8 cellular contexts compared by ENCODE assay signal in genomic region chr1:172443666-172444453, GRCh38. TPM values are rescaled to one million over a fixed set of nuclear protein-coding genes. Genes with fewer than 3 reads are reported as not detected.
DNase-seq lines count a peak whose midpoint lies in the region; ATAC-seq lines count a peak whose summit lies in the region.

Gene PIGC, minus strand, starts transcription at chr1:172444069. Its CDS starts 1,447 bp downstream, at chr1:172442622.

- H4K20me1 ChIP-seq in BLaER1 treated with 17β-estradiol and CSF1 and Interleukin-3, amounts not matched to agents 10 nM and 100 nM = no peaks in the 10 kb centered on the region

- peak within 1 kb of the TSS; percentile 77 to 96 (median 90) for H3K4me3 ChIP-seq in BLaER1 treated with 17β-estradiol and CSF1 and Interleukin-3, amounts not matched to agents 10 nM and 100 nM

- ATAC-seq in HG03460 (IDR thresholded peaks at IDR 0.05; ENCODE audit: unreplicated experiment) = peak; percentile 99
- ATAC-seq in left lobe of liver = peak; percentile 100

- peak; percentile 89 for DNase-seq in GM19240 (ENCODE audit: insufficient read length, low spot score)
- DNase-seq in NCI-H526 (lab: John Stamatoyannopoulos, UW) = peak; percentile 94 to 99
- DNase-seq in activated CD4-positive, alpha-beta T cell treated with anti-CD3 and anti-CD28 coated beads for 48 hours = peak; percentile 96
- DNase-seq in dedifferentiated amniotic fluid mesenchymal stem cell (ENCODE audit: extremely low spot score) = peak; percentile 88
- DNase-seq in left lobe of liver (ENCODE audit: low spot score) = peak; percentile 89
- DNase-seq in stimulated activated CD4-positive, alpha-beta T cell treated with anti-CD3 and anti-CD28 coated beads, Interleukin-2, amount 100 ng/mL, for 4 hours (ENCODE audit: low read depth) = peak; percentile 87

- peaks cover 6 to 18% (median 12%) of the 10 kb centered on the region in 10 experiments; a peak in 19 of 20 replicates for H3K4me1 ChIP-seq in BLaER1 treated with 17β-estradiol and CSF1 and Interleukin-3, amounts not matched to agents 10 nM and 100 nM

- no peaks in the 10 kb centered on the region for H3K27me3 ChIP-seq in BLaER1 treated with 17β-estradiol and CSF1 and Interleukin-3, amounts not matched to agents 10 nM and 100 nM

- peak within 1 kb of the TSS; percentile 89 to 98 (median 94) for H3K9ac ChIP-seq in BLaER1 treated with 17β-estradiol and CSF1 and Interleukin-3, amounts not matched to agents 10 nM and 100 nM

- H3K4me2 ChIP-seq in BLaER1 treated with 17β-estradiol and CSF1 and Interleukin-3, amounts not matched to agents 10 nM and 100 nM = peak within 1 kb of the TSS; percentile 69 to 95 (median 80)

- H3K9me3 ChIP-seq in BLaER1 treated with 17β-estradiol and CSF1 and Interleukin-3, amounts not matched to agents 10 nM and 100 nM (replicated peaks in 1 of 11) = no peaks in the 10 kb centered on the region

- peaks cover 18 to 37% (median 26%) of the 10 kb centered on the region in 11 experiments for H3K36me3 ChIP-seq in BLaER1 treated with 17β-estradiol and CSF1 and Interleukin-3, amounts not matched to agents 10 nM and 100 nM

- H3K27ac ChIP-seq in BLaER1 treated with 17β-estradiol and CSF1 and Interleukin-3, amounts not matched to agents 10 nM and 100 nM = peak within 1 kb of the TSS; percentile 87 to 95 (median 93)

RNA-seq across cellular contexts. Expression of gene PIGC, which starts in this region (rescaled TPM):
- total RNA-seq in left lobe of liver = 7.6 TPM

Comparison
In these comparisons a context has a peak if more than half of its experiments do, and no peak if none do; other contexts are left out.
1. Peak in every context shown above with its lines: DNase-seq, ATAC-seq, H3K4me3 ChIP-seq and H3K27ac ChIP-seq.